Comparison of ENCODE assay signal across 9 cellular contexts in the genomic region with DNA sequence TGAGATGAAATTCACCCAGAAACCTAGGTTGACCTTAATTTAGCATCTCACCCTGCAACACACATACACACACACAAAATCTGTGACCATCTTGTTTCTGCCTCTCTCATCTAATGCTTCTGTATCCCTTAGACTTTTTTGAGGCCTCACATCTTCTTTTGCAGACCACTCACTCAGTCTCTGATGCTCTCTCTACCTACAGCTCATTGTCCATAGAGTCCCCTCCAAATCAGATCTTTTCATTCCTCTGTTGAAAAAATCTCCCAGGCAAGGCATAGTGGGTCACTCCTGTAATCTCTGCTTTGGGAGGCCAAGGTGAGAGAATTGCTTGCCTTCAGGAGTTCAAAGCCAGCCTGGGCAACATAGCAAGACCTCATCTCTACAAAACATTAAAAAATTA. TPM values are rescaled to one million over a fixed set of nuclear protein-coding genes. Genes with fewer than 3 reads are reported as not detected.
"Had no signal": no experiment of that assay in that cellular context is flagged by ENCODE, and none has a peak within 500 bp of the region (broad histone marks: within the 10 kb centered on the region; RNA-seq: fewer than 3 reads in every experiment).

No MANE protein-coding gene starts in this region.

- H3K9ac ChIP-seq: GM23248 had no signal

- H3K36me3 ChIP-seq: HAP-1 had no signal

- H3K9me3 ChIP-seq: HAP-1 had no signal

- H2AFZ ChIP-seq: GM23248 had no signal

- ATAC-seq: HCT116 had no signal

- DNase-seq: GM23248, GOT3, H9, HCEC 1CT, HFFc6 had no signal

- H3K4me3 Mint-ChIP-seq: H9, HFFc6 had no signal

- H3K27ac Mint-ChIP-seq: H9, HFFc6 had no signal

- H3K9me3 Mint-ChIP-seq: HFFc6 had no signal

- H3K27ac ChIP-seq: GM23248 had no signal

- H3K4me3 ChIP-seq: GM23248, HAP-1 had no signal

RNA-seq across cellular contexts. Expression of gene PAX2, which starts 17.6 kb away (rescaled TPM):
- total RNA-seq: GM23248, H1, H4, H9, HFFc6 had no signal
- polyA plus RNA-seq: GM23248 had no signal
